ENCODE assay signal across 3 cellular contexts in the genomic region with DNA sequence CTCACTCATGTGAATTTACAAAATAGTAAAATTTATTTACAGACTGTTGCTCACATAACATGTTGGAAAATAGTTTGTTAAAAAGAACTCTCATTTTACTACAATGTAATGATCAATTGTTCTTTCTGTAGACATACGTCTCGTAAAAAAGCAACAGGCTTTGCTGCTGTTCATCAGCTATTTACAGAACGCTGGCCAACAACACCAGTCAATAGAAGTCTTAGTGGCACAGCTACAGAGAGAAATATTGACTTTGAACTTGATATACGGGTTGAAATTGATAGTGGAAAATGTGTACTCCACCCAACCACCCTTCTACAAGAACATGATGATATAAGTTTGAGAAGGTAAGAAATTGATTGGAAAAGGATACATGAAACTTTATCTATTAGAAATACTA.
TF ChIP-seq lines count a peak whose summit lies in the region.

No MANE protein-coding gene starts in this region.

TF ChIP-seq in liver, 16 proteins besides CTCF, POLR2A, EP300 and RAD21:
- TF ChIP-seq YY1 (IDR thresholded peaks at IDR 0.05) = no peak
- TF ChIP-seq FOXA2 (IDR thresholded peaks at IDR 0.05) = peak; percentile 47
TF ChIP-seq in liver: peak in this region for 1.

TF ChIP-seq in HepG2, 621 proteins besides CTCF, POLR2A, EP300 and RAD21:
- TF ChIP-seq, protein P1, sequence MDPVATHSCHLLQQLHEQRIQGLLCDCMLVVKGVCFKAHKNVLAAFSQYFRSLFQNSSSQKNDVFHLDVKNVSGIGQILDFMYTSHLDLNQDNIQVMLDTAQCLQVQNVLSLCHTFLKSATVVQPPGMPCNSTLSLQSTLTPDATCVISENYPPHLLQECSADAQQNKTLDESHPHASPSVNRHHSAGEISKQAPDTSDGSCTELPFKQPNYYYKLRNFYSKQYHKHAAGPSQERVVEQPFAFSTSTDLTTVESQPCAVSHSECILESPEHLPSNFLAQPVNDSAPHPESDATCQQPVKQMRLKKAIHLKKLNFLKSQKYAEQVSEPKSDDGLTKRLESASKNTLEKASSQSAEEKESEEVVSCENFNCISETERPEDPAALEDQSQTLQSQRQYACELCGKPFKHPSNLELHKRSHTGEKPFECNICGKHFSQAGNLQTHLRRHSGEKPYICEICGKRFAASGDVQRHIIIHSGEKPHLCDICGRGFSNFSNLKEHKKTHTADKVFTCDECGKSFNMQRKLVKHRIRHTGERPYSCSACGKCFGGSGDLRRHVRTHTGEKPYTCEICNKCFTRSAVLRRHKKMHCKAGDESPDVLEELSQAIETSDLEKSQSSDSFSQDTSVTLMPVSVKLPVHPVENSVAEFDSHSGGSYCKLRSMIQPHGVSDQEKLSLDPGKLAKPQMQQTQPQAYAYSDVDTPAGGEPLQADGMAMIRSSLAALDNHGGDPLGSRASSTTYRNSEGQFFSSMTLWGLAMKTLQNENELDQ (CRISPR knock-in tag; IDR thresholded peaks at IDR 0.05; ENCODE audit: borderline replicate concordance) = no peak
- TF ChIP-seq ETV5 (CRISPR knock-in tag; IDR thresholded peaks at IDR 0.05; ENCODE audit: borderline replicate concordance) = no peak
- TF ChIP-seq CCDC6 (CRISPR knock-in tag; IDR thresholded peaks at IDR 0.05) = no peak
- TF ChIP-seq ZSCAN12 (CRISPR knock-in tag; IDR thresholded peaks at IDR 0.05) = no peak
- no peak for TF ChIP-seq NFATC3 (CRISPR knock-in tag; IDR thresholded peaks at IDR 0.05)
- TF ChIP-seq, protein P2, sequence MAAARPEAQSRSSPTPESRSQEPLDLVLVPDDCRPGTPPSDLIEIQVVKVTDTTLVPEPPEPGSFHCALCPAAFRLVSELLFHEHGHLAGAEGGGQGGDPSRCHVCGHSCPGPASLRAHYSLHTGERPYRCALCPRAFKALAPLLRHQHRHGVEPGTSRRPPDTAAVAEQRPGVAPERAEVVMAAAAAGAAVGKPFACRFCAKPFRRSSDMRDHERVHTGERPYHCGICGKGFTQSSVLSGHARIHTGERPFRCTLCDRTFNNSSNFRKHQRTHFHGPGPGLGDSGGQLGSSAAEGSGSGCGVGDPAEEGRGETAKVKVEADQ (CRISPR knock-in tag; IDR thresholded peaks at IDR 0.05; ENCODE audit: borderline replicate concordance) = no peak

TF ChIP-seq in K562, 482 proteins besides CTCF, POLR2A, EP300 and RAD21:
- TF ChIP-seq FOSL1 (tag; conservative IDR thresholded peaks at IDR 0.05) (no peak), ERF (CRISPR knock-in tag; IDR thresholded peaks at IDR 0.05) (no peak), ZFP1 (CRISPR knock-in tag; IDR thresholded peaks at IDR 0.05) (no peak), ZNF217 (CRISPR knock-in tag; IDR thresholded peaks at IDR 0.05) (no peak), CBX3 (IDR thresholded peaks at IDR 0.05; ENCODE audit: borderline replicate concordance in 1 of 2, low read length in 2 of 2) (no peak), ARNT (IDR thresholded peaks at IDR 0.05) (no peak), BMI1 (IDR thresholded peaks at IDR 0.05; ENCODE audit: low read length) (no peak), ZNF41 (CRISPR knock-in tag; conservative IDR thresholded peaks at IDR 0.05) (no peak), SRSF1 (IDR thresholded peaks at IDR 0.05; ENCODE audit: low read depth, low read length) (no peak), GATAD2B (IDR thresholded peaks at IDR 0.05; ENCODE audit: borderline replicate concordance) (no peak)
- TF ChIP-seq, protein P3, sequence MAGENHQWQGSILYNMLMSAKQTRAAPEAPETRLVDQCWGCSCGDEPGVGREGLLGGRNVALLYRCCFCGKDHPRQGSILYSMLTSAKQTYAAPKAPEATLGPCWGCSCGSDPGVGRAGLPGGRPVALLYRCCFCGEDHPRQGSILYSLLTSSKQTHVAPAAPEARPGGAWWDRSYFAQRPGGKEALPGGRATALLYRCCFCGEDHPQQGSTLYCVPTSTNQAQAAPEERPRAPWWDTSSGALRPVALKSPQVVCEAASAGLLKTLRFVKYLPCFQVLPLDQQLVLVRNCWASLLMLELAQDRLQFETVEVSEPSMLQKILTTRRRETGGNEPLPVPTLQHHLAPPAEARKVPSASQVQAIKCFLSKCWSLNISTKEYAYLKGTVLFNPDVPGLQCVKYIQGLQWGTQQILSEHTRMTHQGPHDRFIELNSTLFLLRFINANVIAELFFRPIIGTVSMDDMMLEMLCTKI (IDR thresholded peaks at IDR 0.05; ENCODE audit: partially characterized antibody) = no peak
- TF ChIP-seq, protein P4, sequence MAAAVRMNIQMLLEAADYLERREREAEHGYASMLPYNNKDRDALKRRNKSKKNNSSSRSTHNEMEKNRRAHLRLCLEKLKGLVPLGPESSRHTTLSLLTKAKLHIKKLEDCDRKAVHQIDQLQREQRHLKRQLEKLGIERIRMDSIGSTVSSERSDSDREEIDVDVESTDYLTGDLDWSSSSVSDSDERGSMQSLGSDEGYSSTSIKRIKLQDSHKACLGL (CRISPR knock-in tag; IDR thresholded peaks at IDR 0.05; ENCODE audit: borderline replicate concordance, poor library complexity, severe bottlenecking) = no peak
TF ChIP-seq in K562: peak in this region for 0.
